2 cellular contexts compared by ENCODE assay signal in the genomic region with DNA sequence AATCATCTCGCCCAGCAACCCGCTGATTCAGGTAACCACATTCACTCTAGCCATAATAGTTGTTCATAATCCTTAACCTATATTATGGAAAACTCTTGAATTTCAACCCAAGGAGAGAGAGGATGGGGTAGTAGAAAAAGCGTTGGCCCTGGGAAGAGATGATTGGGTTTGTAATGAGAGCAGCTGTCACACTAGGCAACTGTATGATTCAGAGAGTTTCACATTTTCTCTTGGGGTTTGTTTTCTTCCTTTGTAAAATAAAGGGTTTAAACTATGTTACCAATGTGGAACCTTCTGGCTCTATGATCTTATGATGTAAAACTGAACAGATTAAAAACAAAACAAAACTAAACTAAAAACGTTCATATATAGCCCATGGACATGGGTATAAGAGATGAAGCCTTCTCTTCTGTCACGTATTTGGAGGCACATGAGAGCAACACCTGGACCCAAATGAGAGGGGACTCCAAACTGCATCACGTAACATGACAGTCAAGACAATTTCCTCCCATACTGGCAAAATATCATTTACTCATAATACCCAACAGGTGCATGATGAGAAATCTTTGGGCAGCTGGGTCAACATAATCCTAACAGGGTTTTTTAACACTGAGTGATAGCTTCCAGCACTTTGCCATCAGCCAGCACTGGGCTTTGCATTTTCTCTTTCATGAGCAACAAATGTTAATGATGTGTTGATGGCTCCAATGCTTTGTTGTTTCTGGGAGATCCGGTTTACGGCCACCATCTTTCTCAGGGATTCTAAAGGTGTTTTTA.
TF ChIP-seq lines count a peak whose summit lies in the region.

No MANE protein-coding gene starts in this region.

TF ChIP-seq in SK-N-SH, 30 proteins besides CTCF, POLR2A, EP300 and RAD21 (continued from another document):
- TF ChIP-seq JUND (IDR thresholded peaks at IDR 0.05), result no peak
- no peak for TF ChIP-seq REST (IDR thresholded peaks at IDR 0.05; ENCODE audit: low read depth, low read length)
- no peak for TF ChIP-seq FOSL2 (IDR thresholded peaks at IDR 0.05; ENCODE audit: borderline replicate concordance, low read depth)
- TF ChIP-seq GABPA (IDR thresholded peaks at IDR 0.05; ENCODE audit: low read depth), result no peak
- no peak for TF ChIP-seq MAX (IDR thresholded peaks at IDR 0.05; ENCODE audit: low read depth)
- no peak for TF ChIP-seq MXI1 (IDR thresholded peaks at IDR 0.05; ENCODE audit: low read depth, low read length)
- no peak for TF ChIP-seq RCOR1 (IDR thresholded peaks at IDR 0.05; ENCODE audit: low read length)
- no peak for TF ChIP-seq RXRA (IDR thresholded peaks at IDR 0.05; ENCODE audit: borderline replicate concordance, low read depth)

TF ChIP-seq in SK-N-SH treated with all-trans-retinoic acid at 6 μM for 48 hours, 23 proteins besides CTCF, POLR2A, EP300 and RAD21 (continued from another document):
- TF ChIP-seq, protein P1, sequence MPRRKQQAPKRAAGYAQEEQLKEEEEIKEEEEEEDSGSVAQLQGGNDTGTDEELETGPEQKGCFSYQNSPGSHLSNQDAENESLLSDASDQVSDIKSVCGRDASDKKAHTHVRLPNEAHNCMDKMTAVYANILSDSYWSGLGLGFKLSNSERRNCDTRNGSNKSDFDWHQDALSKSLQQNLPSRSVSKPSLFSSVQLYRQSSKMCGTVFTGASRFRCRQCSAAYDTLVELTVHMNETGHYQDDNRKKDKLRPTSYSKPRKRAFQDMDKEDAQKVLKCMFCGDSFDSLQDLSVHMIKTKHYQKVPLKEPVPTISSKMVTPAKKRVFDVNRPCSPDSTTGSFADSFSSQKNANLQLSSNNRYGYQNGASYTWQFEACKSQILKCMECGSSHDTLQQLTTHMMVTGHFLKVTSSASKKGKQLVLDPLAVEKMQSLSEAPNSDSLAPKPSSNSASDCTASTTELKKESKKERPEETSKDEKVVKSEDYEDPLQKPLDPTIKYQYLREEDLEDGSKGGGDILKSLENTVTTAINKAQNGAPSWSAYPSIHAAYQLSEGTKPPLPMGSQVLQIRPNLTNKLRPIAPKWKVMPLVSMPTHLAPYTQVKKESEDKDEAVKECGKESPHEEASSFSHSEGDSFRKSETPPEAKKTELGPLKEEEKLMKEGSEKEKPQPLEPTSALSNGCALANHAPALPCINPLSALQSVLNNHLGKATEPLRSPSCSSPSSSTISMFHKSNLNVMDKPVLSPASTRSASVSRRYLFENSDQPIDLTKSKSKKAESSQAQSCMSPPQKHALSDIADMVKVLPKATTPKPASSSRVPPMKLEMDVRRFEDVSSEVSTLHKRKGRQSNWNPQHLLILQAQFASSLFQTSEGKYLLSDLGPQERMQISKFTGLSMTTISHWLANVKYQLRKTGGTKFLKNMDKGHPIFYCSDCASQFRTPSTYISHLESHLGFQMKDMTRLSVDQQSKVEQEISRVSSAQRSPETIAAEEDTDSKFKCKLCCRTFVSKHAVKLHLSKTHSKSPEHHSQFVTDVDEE (CRISPR knock-in tag; IDR thresholded peaks at IDR 0.05), result no peak
- no peak for TF ChIP-seq PPARA (CRISPR knock-in tag; IDR thresholded peaks at IDR 0.05; ENCODE audit: borderline replicate concordance)
- no peak for TF ChIP-seq CREB5 (CRISPR knock-in tag; IDR thresholded peaks at IDR 0.05; ENCODE audit: low read depth)
- TF ChIP-seq SNAI2 (CRISPR knock-in tag; IDR thresholded peaks at IDR 0.05), result no peak
- no peak for TF ChIP-seq CSDC2 (CRISPR knock-in tag; IDR thresholded peaks at IDR 0.05)
- TF ChIP-seq POU6F1 (CRISPR knock-in tag; IDR thresholded peaks at IDR 0.05; ENCODE audit: borderline replicate concordance, low read depth), result no peak
- TF ChIP-seq OSR1 (CRISPR knock-in tag; IDR thresholded peaks at IDR 0.05), result no peak
- no peak for TF ChIP-seq ZNF70 (CRISPR knock-in tag; IDR thresholded peaks at IDR 0.05)
- TF ChIP-seq, protein P2, sequence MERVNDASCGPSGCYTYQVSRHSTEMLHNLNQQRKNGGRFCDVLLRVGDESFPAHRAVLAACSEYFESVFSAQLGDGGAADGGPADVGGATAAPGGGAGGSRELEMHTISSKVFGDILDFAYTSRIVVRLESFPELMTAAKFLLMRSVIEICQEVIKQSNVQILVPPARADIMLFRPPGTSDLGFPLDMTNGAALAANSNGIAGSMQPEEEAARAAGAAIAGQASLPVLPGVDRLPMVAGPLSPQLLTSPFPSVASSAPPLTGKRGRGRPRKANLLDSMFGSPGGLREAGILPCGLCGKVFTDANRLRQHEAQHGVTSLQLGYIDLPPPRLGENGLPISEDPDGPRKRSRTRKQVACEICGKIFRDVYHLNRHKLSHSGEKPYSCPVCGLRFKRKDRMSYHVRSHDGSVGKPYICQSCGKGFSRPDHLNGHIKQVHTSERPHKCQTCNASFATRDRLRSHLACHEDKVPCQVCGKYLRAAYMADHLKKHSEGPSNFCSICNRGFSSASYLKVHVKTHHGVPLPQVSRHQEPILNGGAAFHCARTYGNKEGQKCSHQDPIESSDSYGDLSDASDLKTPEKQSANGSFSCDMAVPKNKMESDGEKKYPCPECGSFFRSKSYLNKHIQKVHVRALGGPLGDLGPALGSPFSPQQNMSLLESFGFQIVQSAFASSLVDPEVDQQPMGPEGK (CRISPR knock-in tag; IDR thresholded peaks at IDR 0.05; ENCODE audit: borderline replicate concordance), result no peak
- no peak for TF ChIP-seq ESRRG (CRISPR knock-in tag; IDR thresholded peaks at IDR 0.05)
- TF ChIP-seq ZFP30 (CRISPR knock-in tag; IDR thresholded peaks at IDR 0.05), result no peak
- TF ChIP-seq TOX (CRISPR knock-in tag; IDR thresholded peaks at IDR 0.05; ENCODE audit: borderline replicate concordance), result no peak
- TF ChIP-seq ZC3H10 (CRISPR knock-in tag; IDR thresholded peaks at IDR 0.05), result no peak
- TF ChIP-seq ZNF565 (CRISPR knock-in tag; conservative IDR thresholded peaks at IDR 0.05; ENCODE audit: low read depth), result no peak
- TF ChIP-seq ZFP3 (CRISPR knock-in tag; IDR thresholded peaks at IDR 0.05), result no peak
- no peak for TF ChIP-seq TCF4 (CRISPR knock-in tag; IDR thresholded peaks at IDR 0.05; ENCODE audit: borderline replicate concordance)
- TF ChIP-seq, protein P3, sequence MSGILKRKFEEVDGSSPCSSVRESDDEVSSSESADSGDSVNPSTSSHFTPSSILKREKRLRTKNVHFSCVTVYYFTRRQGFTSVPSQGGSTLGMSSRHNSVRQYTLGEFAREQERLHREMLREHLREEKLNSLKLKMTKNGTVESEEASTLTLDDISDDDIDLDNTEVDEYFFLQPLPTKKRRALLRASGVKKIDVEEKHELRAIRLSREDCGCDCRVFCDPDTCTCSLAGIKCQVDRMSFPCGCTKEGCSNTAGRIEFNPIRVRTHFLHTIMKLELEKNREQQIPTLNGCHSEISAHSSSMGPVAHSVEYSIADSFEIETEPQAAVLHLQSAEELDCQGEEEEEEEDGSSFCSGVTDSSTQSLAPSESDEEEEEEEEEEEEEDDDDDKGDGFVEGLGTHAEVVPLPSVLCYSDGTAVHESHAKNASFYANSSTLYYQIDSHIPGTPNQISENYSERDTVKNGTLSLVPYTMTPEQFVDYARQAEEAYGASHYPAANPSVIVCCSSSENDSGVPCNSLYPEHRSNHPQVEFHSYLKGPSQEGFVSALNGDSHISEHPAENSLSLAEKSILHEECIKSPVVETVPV (CRISPR knock-in tag; IDR thresholded peaks at IDR 0.05), result no peak
- TF ChIP-seq ZNF8 (CRISPR knock-in tag; IDR thresholded peaks at IDR 0.05), result no peak
- no peak for TF ChIP-seq ISL1 (CRISPR knock-in tag; IDR thresholded peaks at IDR 0.05)
